13 cellular contexts compared by ENCODE assay signal in the genomic region with DNA sequence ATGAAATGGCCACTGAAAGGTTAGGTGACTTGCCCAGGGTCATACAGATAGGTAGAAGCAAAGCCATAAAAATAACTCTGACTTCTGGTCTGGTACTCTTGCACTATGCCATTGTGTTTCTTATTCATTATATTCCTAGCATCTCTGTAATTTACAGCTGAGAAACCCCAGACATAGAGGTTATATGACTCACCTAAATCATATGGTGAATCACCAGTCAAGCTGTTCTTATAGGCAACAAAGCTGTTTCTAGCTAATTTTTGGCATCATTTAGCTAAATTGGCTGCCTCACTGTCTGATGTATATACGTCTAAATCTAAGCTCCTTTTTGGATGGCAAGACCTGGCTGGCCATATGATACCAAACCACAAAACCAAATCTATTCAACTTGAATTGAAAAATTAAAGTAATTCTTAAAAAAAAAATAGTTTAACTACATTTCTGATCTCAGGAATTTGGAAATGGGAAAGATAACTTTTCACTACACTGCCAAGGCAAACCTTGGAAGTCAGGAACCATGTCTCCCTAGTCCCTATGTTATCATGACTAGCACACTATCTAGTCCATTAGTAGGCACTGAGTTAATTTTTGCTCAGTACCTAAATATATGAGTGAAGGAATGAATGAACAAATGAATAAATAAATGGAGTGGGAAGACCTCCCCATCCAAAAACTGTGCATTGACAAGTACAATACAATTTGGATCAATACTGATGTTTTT.
A peak's percentile ranks its signal among the peaks of the same experiment; 100 is the strongest.
DNase-seq lines count a peak whose midpoint lies in the region; ATAC-seq and TF ChIP-seq lines count a peak whose summit lies in the region.
"Had no signal": no experiment of that assay in that cellular context is flagged by ENCODE, and none has a peak within 500 bp of the region (broad histone marks: within the 10 kb centered on the region; RNA-seq: fewer than 3 reads in every experiment).

No MANE protein-coding gene starts in this region.

- DNase-seq in EH (ENCODE audit: low read depth) (peak; percentile 78), LoVo (ENCODE audit: low spot score) (peak; percentile 9), brain microvascular endothelial cell (peak; percentile 38), non-pigmented ciliary epithelial cell (ENCODE audit: low read depth) (peak; percentile 47), GM10248 (ENCODE audit: extremely low spot score) (no peak), SHP77 (lab: John Stamatoyannopoulos, UW) (no peak), NCI-H2081 (lab: John Stamatoyannopoulos, UW) (no peak)
- DNase-seq: GF-D8, immature natural killer cell, NCI-H187, Peyer's patch had no signal

- ATAC-seq in HG02938 (IDR thresholded peaks at IDR 0.05; ENCODE audit: unreplicated experiment), result no peak

- no peaks in the 10 kb centered on the region for H3K27me3 ChIP-seq in brain microvascular endothelial cell (replicated peaks)
- H3K27me3 ChIP-seq: Peyer's patch had no signal

- H3K27ac ChIP-seq in brain microvascular endothelial cell, result no peak overlapping the region
- H3K27ac ChIP-seq: Peyer's patch, VCaP had no signal

- POLR2A ChIA-PET in GM10248 (lab: Yijun Ruan, JAX), result no interaction called here

- TF ChIP-seq CTCF in brain microvascular endothelial cell (IDR thresholded peaks at IDR 0.05; ENCODE audit: low read depth, low read length, missing control alignments), result no peak
- TF ChIP-seq CTCF in GM10248 (IDR thresholded peaks at IDR 0.05; ENCODE audit: control extremely low read depth, extremely low read depth, low read depth, missing control alignments), result no peak

- H3K4me3 ChIP-seq in brain microvascular endothelial cell (ENCODE audit: low read depth, low read length), result no peak overlapping the region
- H3K4me3 ChIP-seq: Peyer's patch had no signal

- H3K36me3 ChIP-seq in brain microvascular endothelial cell (replicated peaks), result no peaks in the 10 kb centered on the region
- H3K36me3 ChIP-seq: Peyer's patch had no signal

- CTCF ChIA-PET in GM10248 (lab: Yijun Ruan, JAX), result no interaction called here

- in situ Hi-C loops in brain microvascular endothelial cell (cut with HindIII; ENCODE audit: low pct_ligation_motif_present, low sequenced_read_pairs), result no loop called here

Comparison
In these comparisons a context has a peak if more than half of its experiments do, and no peak if none do; other contexts are left out.
1. DNase-seq: peak in EH (single experiment), LoVo (single experiment), brain microvascular endothelial cell (single experiment) and non-pigmented ciliary epithelial cell (single experiment); none in GM10248 (single experiment), SHP77 (0 of 2) and NCI-H2081 (0 of 2).